ENCODE assay signal across 8 cellular contexts in genomic region chr3:184250167-184250828, GRCh38. TPM values are rescaled to one million over a fixed set of nuclear protein-coding genes. Genes with fewer than 3 reads are reported as not detected.
A peak's percentile ranks its signal among the peaks of the same experiment; 100 is the strongest.
DNase-seq lines count a peak whose midpoint lies in the region; ATAC-seq and TF ChIP-seq lines count a peak whose summit lies in the region.

No MANE protein-coding gene starts in this region.

- TF ChIP-seq POLR2A in IMR-90 (IDR thresholded peaks at IDR 0.05; ENCODE audit: low read depth, low read length) (no peak), esophagus squamous epithelium (IDR thresholded peaks at IDR 0.05) (no peak)

- peak overlapping the region; percentile 15; the same call in 1 of the 2 replicates for H3K14ac ChIP-seq in IMR-90 (replicated peaks; ENCODE audit: low read depth, low read length)

- H4K91ac ChIP-seq in IMR-90 (ENCODE audit: insufficient read depth, low read depth, low read length) = no peak overlapping the region

- no peak overlapping the region for H3K18ac ChIP-seq in IMR-90 (ENCODE audit: low read depth, low read length)

- no peak overlapping the region for H3K56ac ChIP-seq in IMR-90 (ENCODE audit: extremely low read depth, insufficient read depth, low read length)

- peaks cover 5 to 9% of the 10 kb centered on the region in 2 donors for H3K36me3 Mint-ChIP-seq in naive B cell

- H3K36me3 ChIP-seq in IMR-90 (ENCODE audit: control insufficient read depth, insufficient read depth, low read length) (peaks cover 4% of the 10 kb centered on the region; the same call in 1 of the 2 replicates), OCI-LY1 (ENCODE audit: insufficient read depth, low read length) (peaks cover 8% of the 10 kb centered on the region), esophagus squamous epithelium (peaks cover under 1 to 10% (median 2%) of the 10 kb centered on the region in 3 donors)

- H3K27me3 ChIP-seq in IMR-90 (ENCODE audit: control insufficient read depth, insufficient read depth, low read length) (no peaks in the 10 kb centered on the region), OCI-LY1 (ENCODE audit: insufficient read depth, low read length) (no peaks in the 10 kb centered on the region), esophagus squamous epithelium (no peaks in the 10 kb centered on the region)

- no peaks in the 10 kb centered on the region for H3K9me2 ChIP-seq in OCI-LY1 (ENCODE audit: low read depth, low read length)

- H4K5ac ChIP-seq in IMR-90 (ENCODE audit: low read depth, low read length) = no peak overlapping the region

- H3K9me3 Mint-ChIP-seq in naive B cell = no peaks in the 10 kb centered on the region

- H3K4ac ChIP-seq in IMR-90 (ENCODE audit: low read depth, low read length) = no peak overlapping the region

- POLR2A ChIA-PET in IMR-90 (lab: Charles Lee; ENCODE audit: unreplicated experiment) = no interaction called here

- in situ Hi-C loops in IMR-90 (cut with MboI; ENCODE audit: low sequenced_read_pairs) = loop anchor here (10.0 to 25.0 kb wide), 2 partner anchors 355 to 788 kb away; no protein-coding TSS in a partner anchor

- H3K9ac ChIP-seq in IMR-90 (ENCODE audit: low read depth, low read length) = peak overlapping the region; percentile 57; the same call in 1 of the 2 replicates
- peak overlapping the region; percentile 82 for H3K9ac ChIP-seq in OCI-LY1 (ENCODE audit: low read length)

- peak; percentile 89 for TF ChIP-seq CTCF in IMR-90 (conservative IDR thresholded peaks at IDR 0.05; ENCODE audit: low read depth, low read length)
- peak; percentile 98 for TF ChIP-seq CTCF in OCI-LY1 (IDR thresholded peaks at IDR 0.05; ENCODE audit: low read length)
- peak; percentile 82 to 94 (median 89) for TF ChIP-seq CTCF in esophagus squamous epithelium (IDR thresholded peaks at IDR 0.05)

- no peak overlapping the region for H2BK5ac ChIP-seq in IMR-90 (ENCODE audit: low read depth, low read length, poor library complexity, severe bottlenecking)

- peak overlapping the region; percentile 97 for H3K4me3 ChIP-seq in IMR-90 (ENCODE audit: insufficient read depth, low read depth, low read length)
- H3K4me3 ChIP-seq in OCI-LY1 (ENCODE audit: low read depth, low read length, poor library complexity, severe bottlenecking) = peak overlapping the region; percentile 76
- H3K4me3 ChIP-seq in esophagus squamous epithelium = peak overlapping the region; percentile 74 to 89 (median 76)

- H4K8ac ChIP-seq in IMR-90 (ENCODE audit: low read depth in 2 of 2, low read length in 2 of 2) = no peak overlapping the region; a peak in 1 of 4 replicates

- CTCF ChIA-PET in IMR-90 (lab: Yijun Ruan, JAX) = interaction anchor here (0.7 to 1.2 kb wide), 5 partner anchors 8 to 73 kb away, joined by 3 to 5 read pairs (median 4); no protein-coding TSS in a partner anchor

- ATAC-seq in GM21576 (IDR thresholded peaks at IDR 0.05; ENCODE audit: unreplicated experiment) (peak; percentile 80), IMR-90 (ENCODE audit: low read depth) (peak; percentile 65), naive B cell (ENCODE audit: low read depth in 2 of 2) (peak; percentile 70 to 72)

- H3K4me3 Mint-ChIP-seq in naive B cell = peak overlapping the region; percentile 96 to 100 (median 98)

- peaks cover 7 to 21% of the 10 kb centered on the region in 2 experiments for H3K79me1 ChIP-seq in IMR-90 (ENCODE audit: low read depth in 1 of 2, low read length in 2 of 2)

- intact Hi-C loops in IMR-90 (cut with micrococcal nuclease) = loop anchor here (5.0 to 10.0 kb wide), 2 partner anchors 103 to 235 kb away; partner anchors contain the start of gene ABCC5
- intact Hi-C loops in esophagus squamous epithelium (cut with DNase I) = no loop called here

- H3K4me2 ChIP-seq in IMR-90 (ENCODE audit: low read depth, low read length) = peak overlapping the region; percentile 93
- H3K4me2 ChIP-seq in OCI-LY1 (ENCODE audit: low read length) = peak overlapping the region; percentile 99

- H3K27me3 Mint-ChIP-seq in naive B cell = no peaks in the 10 kb centered on the region

- H2BK15ac ChIP-seq in IMR-90 (ENCODE audit: low read depth, low read length) = no peak overlapping the region

- no peak overlapping the region for H2BK20ac ChIP-seq in IMR-90 (ENCODE audit: low read depth, low read length)

- BruUV-seq in IMR-90 (replicated peaks; lab: Mats Ljungman, UMichigan) = no TSS peak

- peak overlapping the region in 5 of 6 donors; percentile 21 to 99 (median 76) for H3K27ac Mint-ChIP-seq in naive B cell

- peak; percentile 74 for TF ChIP-seq RAD21 in IMR-90 (IDR thresholded peaks at IDR 0.05; ENCODE audit: low read length)

- H2AK9ac ChIP-seq in IMR-90 (replicated peaks; ENCODE audit: low read depth, low read length, poor library complexity) = peak overlapping the region; percentile 38

- no peaks in the 10 kb centered on the region; the same call in 1 of the 2 replicates for H4K20me1 ChIP-seq in IMR-90 (ENCODE audit: insufficient read depth, low read length)
- no peaks in the 10 kb centered on the region for H4K20me1 ChIP-seq in OCI-LY1 (ENCODE audit: insufficient read depth, low read length)

- H3K23ac ChIP-seq in IMR-90 (ENCODE audit: low read depth, low read length) = peak overlapping the region; percentile 65; the same call in 1 of the 2 replicates

- H2AFZ ChIP-seq in IMR-90 (replicated peaks; ENCODE audit: low read length, poor library complexity) = peak overlapping the region; percentile 99
- H2AFZ ChIP-seq in OCI-LY1 (ENCODE audit: low read length) = peak overlapping the region; percentile 64

- peaks cover 10% of the 10 kb centered on the region for H3K79me2 ChIP-seq in OCI-LY1 (ENCODE audit: insufficient read depth, low read length)

- H3K9me1 ChIP-seq in IMR-90 (ENCODE audit: insufficient read depth, low read length) = no peaks in the 10 kb centered on the region

- peaks cover 13 to 23% (median 20%) of the 10 kb centered on the region in 3 donors for H3K4me1 Mint-ChIP-seq in naive B cell

- no peak overlapping the region for H2BK120ac ChIP-seq in IMR-90 (ENCODE audit: low read depth, low read length)

- dilution Hi-C loops in IMR-90 (cut with HindIII; ENCODE audit: low sequenced_read_pairs, unreplicated experiment) = no loop called here

- H3F3A ChIP-seq in OCI-LY1 (ENCODE audit: insufficient read depth, low read length) = no peaks in the 10 kb centered on the region

- H3K27ac ChIP-seq in IMR-90 (ENCODE audit: insufficient read depth, low read length) (no peak overlapping the region; the same call in 1 of the 2 replicates), OCI-LY1 (ENCODE audit: low read depth, low read length, poor library complexity, severe bottlenecking) (peak overlapping the region; percentile 62), esophagus squamous epithelium (peak overlapping the region; percentile 80 to 91 (median 86))

- H3K9me3 ChIP-seq in IMR-90 (ENCODE audit: control insufficient read depth, insufficient read depth, low read length) = no peaks in the 10 kb centered on the region
- H3K9me3 ChIP-seq in OCI-LY1 (ENCODE audit: low read length) = no peaks in the 10 kb centered on the region
- no peaks in the 10 kb centered on the region for H3K9me3 ChIP-seq in esophagus squamous epithelium

- 2% methylated on average over 10 of the region's 20 CpGs; no CpG with 5 or more reads in 1 of the 2 experiments for WGBS in IMR-90 (ENCODE audit: extremely low coverage in 2 of 2, insufficient read length in 1 of 2), 2 experiments
- 15 to 17% methylated on average over 15 to 17 of the region's 20 CpGs for WGBS in esophagus squamous epithelium, 2 donors

- peak; percentile 80 for DNase-seq in DMS114 treated with DMSO at 0.1 percent for 48 hours (lab: John Stamatoyannopoulos, UW; ENCODE audit: unreplicated experiment)
- peak; percentile 83 for DNase-seq in IMR-90
- DNase-seq in activated T-cell treated with anti-CD3 and anti-CD28 coated beads for 4 hours = peak; percentile 90
- peak; percentile 37 for DNase-seq in esophagus squamous epithelium (lab: John Stamatoyannopoulos, UW)
- DNase-seq in naive B cell = peak; percentile 89
- DNase-seq in stimulated activated CD8-positive, alpha-beta memory T cell treated with anti-CD3 and anti-CD28 coated beads, Interleukin-7, amount 100 ng/mL, for 48 hours (ENCODE audit: extremely low read depth in 1 of 2, low read depth in 1 of 2) = peak; percentile 67 to 89

- H2AK5ac ChIP-seq in IMR-90 (ENCODE audit: low read depth, low read length) = no peak overlapping the region

- H3K4me1 ChIP-seq in IMR-90 (ENCODE audit: control insufficient read depth, insufficient read depth, low read length) (no peaks in the 10 kb centered on the region; the same call in 1 of the 2 replicates), OCI-LY1 (ENCODE audit: insufficient read depth, low read length, severe bottlenecking) (peaks cover 14% of the 10 kb centered on the region), esophagus squamous epithelium (peaks cover 5 to 30% (median 17%) of the 10 kb centered on the region in 3 donors)

RNA-seq across cellular contexts. Expression of gene EEF1AKMT4, which starts 0.8 kb away (rescaled TPM):
- 2.8 and 2.9 TPM in 2 replicates for total RNA-seq in IMR-90 (2012; rRNA removed)
- polyA plus RNA-seq in IMR-90 (2012; rRNA removed) = 3.6 and 5.3 TPM in 2 replicates
- 6.1 and 6.6 TPM in 2 replicates for polyA plus RNA-seq in IMR-90 (2012; cell fraction: cytosol; rRNA removed)
- polyA plus RNA-seq in IMR-90 (2012; cell fraction: nucleus; rRNA removed; ENCODE audit: low replicate concordance) = 1.2 and 2.0 TPM in 2 replicates
- 10 to 100 TPM in 2 of 4 donors, 1 to 10 TPM in 2; 8.1 to 13.4 (median 10.3) TPM for total RNA-seq in esophagus squamous epithelium
- polyA plus RNA-seq in naive B cell (ENCODE audit: low read depth in 6 of 6) = 1 to 10 TPM; 2.1 to 4.3 (median 2.4) TPM

RNA-seq across cellular contexts. Expression of gene ALG3, which starts 1.5 kb away (rescaled TPM):
- total RNA-seq in IMR-90 (2012; rRNA removed) = 19.2 and 19.5 TPM in 2 replicates
- polyA plus RNA-seq in IMR-90 (2012; rRNA removed) = 52.6 and 55.5 TPM in 2 replicates
- polyA plus RNA-seq in IMR-90 (2012; cell fraction: cytosol; rRNA removed) = 53.9 and 68.8 TPM in 2 replicates
- 69.0 and 86.1 TPM in 2 replicates for polyA plus RNA-seq in IMR-90 (2012; cell fraction: nucleus; rRNA removed; ENCODE audit: low replicate concordance)
- total RNA-seq in esophagus squamous epithelium = 10 to 100 TPM; 45.8 to 63.9 (median 54.6) TPM
- polyA plus RNA-seq in naive B cell (ENCODE audit: low read depth in 6 of 6) = 10 to 100 TPM; 33.9 to 57.3 (median 39.1) TPM

RNA-seq across cellular contexts. Expression of gene CAMK2N2, which starts 11.1 kb away (rescaled TPM):
- total RNA-seq in IMR-90 (2012; rRNA removed) (not detected in 2 replicates), esophagus squamous epithelium (not detected)
- polyA plus RNA-seq in IMR-90 (2012; rRNA removed) (0.29 and 0.34 TPM in 2 replicates), naive B cell (ENCODE audit: low read depth in 6 of 6) (not detected)
- polyA plus RNA-seq in IMR-90 (2012; cell fraction: cytosol; rRNA removed) = 0.40 and 0.69 TPM in 2 replicates
- polyA plus RNA-seq in IMR-90 (2012; cell fraction: nucleus; rRNA removed; ENCODE audit: low replicate concordance) = 0.14 and 0.22 TPM in 2 replicates

RNA-seq across cellular contexts. Expression of gene VWA5B2, which starts 20.9 kb away (rescaled TPM):
- total RNA-seq in IMR-90 (2012; rRNA removed) = not detected in 2 replicates
- polyA plus RNA-seq in IMR-90 (2012; rRNA removed) = not detected in 2 replicates
- polyA plus RNA-seq in IMR-90 (2012; cell fraction: cytosol; rRNA removed) = not detected in 2 replicates
- polyA plus RNA-seq in IMR-90 (2012; cell fraction: nucleus; rRNA removed; ENCODE audit: low replicate concordance) = 0.03 TPM in 1 of 2 replicates, not detected in the other
- under 1 TPM in 1 of 4 donors, not detected in 3; 0.22 TPM for total RNA-seq in esophagus squamous epithelium
- not detected for polyA plus RNA-seq in naive B cell (ENCODE audit: low read depth in 6 of 6)

RNA-seq across cellular contexts. Expression of gene ECE2, which starts 25.5 kb away (rescaled TPM):
- not detected in 2 replicates for total RNA-seq in IMR-90 (2012; rRNA removed)
- polyA plus RNA-seq in IMR-90 (2012; rRNA removed) = not detected in 2 replicates
- not detected in 2 replicates for polyA plus RNA-seq in IMR-90 (2012; cell fraction: cytosol; rRNA removed)
- polyA plus RNA-seq in IMR-90 (2012; cell fraction: nucleus; rRNA removed; ENCODE audit: low replicate concordance) = 0.02 TPM in 1 of 2 replicates, not detected in the other
- total RNA-seq in esophagus squamous epithelium = not detected
- polyA plus RNA-seq in naive B cell (ENCODE audit: low read depth in 6 of 6) = not detected

Comparison
In these comparisons a context has a peak if more than half of its experiments do, and no peak if none do; other contexts are left out.
1. DNase-seq: peak in every context shown above with its lines; median percentile 90 in activated T-cell treated with anti-CD3 and anti-CD28 coated beads for 4 hours; 89 in naive B cell; 83 in IMR-90; 80 in DMS114 treated with DMSO at 0.1 percent for 48 hours; 78 in stimulated activated CD8-positive, alpha-beta memory T cell treated with anti-CD3 and anti-CD28 coated beads, Interleukin-7, amount 100 ng/mL, for 48 hours; 37 in esophagus squamous epithelium.